ENCODE assay signal across 8 cellular contexts in genomic region chr17:50866261-50866949, GRCh38. TPM values are rescaled to one million over a fixed set of nuclear protein-coding genes. Genes with fewer than 3 reads are reported as not detected.
DNase-seq lines count a peak whose midpoint lies in the region; ATAC-seq and TF ChIP-seq lines count a peak whose summit lies in the region.

TSS of gene TOB1 (minus strand) at chr17:50866354. CDS start at chr17:50864017, 2,337 bp downstream.

- H3K23ac ChIP-seq in trophoblast cell (ENCODE audit: low read length), result no peak within 1 kb of the TSS

- H3K4me3 ChIP-seq in GM12875 (ENCODE audit: low read depth, low read length) (peak within 1 kb of the TSS; percentile 80), cardiac muscle cell (peak within 1 kb of the TSS; percentile 97), trophoblast cell (ENCODE audit: low read depth, low read length) (peak within 1 kb of the TSS; percentile 91), tibial nerve (peak within 1 kb of the TSS; percentile 92 to 98 (median 97))

- H3K14ac ChIP-seq in trophoblast cell (ENCODE audit: low read length), result peak within 1 kb of the TSS; percentile 87

- peak within 1 kb of the TSS; percentile 26 for H2BK12ac ChIP-seq in trophoblast cell (ENCODE audit: low read length)

- H4K91ac ChIP-seq in trophoblast cell (ENCODE audit: low read depth, low read length), result peak within 1 kb of the TSS; percentile 93

- TF ChIP-seq EP300 in tibial nerve (IDR thresholded peaks at IDR 0.05), result peak; percentile 88 to 100

- peak; percentile 67 for ATAC-seq in HG02763 (IDR thresholded peaks at IDR 0.05; ENCODE audit: unreplicated experiment)

- H3K27ac ChIP-seq in cardiac muscle cell, result peak within 1 kb of the TSS; percentile 98
- peak within 1 kb of the TSS; percentile 94 for H3K27ac ChIP-seq in trophoblast cell (ENCODE audit: low read depth, low read length)
- peak within 1 kb of the TSS; percentile 98 to 100 (median 100) for H3K27ac ChIP-seq in tibial nerve

- H3K4me1 ChIP-seq in cardiac muscle cell (ENCODE audit: low read depth) (peaks cover 27% of the 10 kb centered on the region), trophoblast cell (ENCODE audit: control insufficient read depth in 1 of 2, insufficient read depth in 2 of 2, low read length in 2 of 2) (no peaks in the 10 kb centered on the region), tibial nerve (peaks cover 0 to 50% (median 18%) of the 10 kb centered on the region in 4 donors)

- peak within 1 kb of the TSS; percentile 75 for H2AK5ac ChIP-seq in trophoblast cell (ENCODE audit: low read length)

- H3K27me3 ChIP-seq in cardiac muscle cell (no peaks in the 10 kb centered on the region), trophoblast cell (ENCODE audit: insufficient read depth, low read length) (no peaks in the 10 kb centered on the region), tibial nerve (no peaks in the 10 kb centered on the region)

- DNase-seq in NCI-H1417 treated with DMSO at 0.1 percent for 48 hours (lab: John Stamatoyannopoulos, UW) (peak; percentile 88), SW 1271 (lab: John Stamatoyannopoulos, UW) (peak; percentile 92 to 94), cardiac muscle cell (ENCODE audit: low read depth in 1 of 2, low spot score in 1 of 2) (peak; percentile 99), trophoblast cell (peak; percentile 58 to 65), tibial nerve (ENCODE audit: low spot score in 2 of 2) (peak; percentile 90 to 94)
- DNase-seq in activated naive CD8-positive, alpha-beta T cell treated with anti-CD3 and anti-CD28 coated beads, Interleukin-2, amount 50 U/mL, for 16 hours (ENCODE audit: low read depth, low spot score), result peak; percentile 91

- no CpG with 5 or more reads among the region's 75 CpGs for WGBS in trophoblast cell (ENCODE audit: extremely low coverage, insufficient coverage, insufficient read length)
- WGBS in tibial nerve, 2 donors, result 1 to 2% methylated on average over 26 to 45 of the region's 75 CpGs

- H2BK120ac ChIP-seq in trophoblast cell (ENCODE audit: insufficient read depth, low read length, poor library complexity), result peak within 1 kb of the TSS; percentile 80

- H2BK5ac ChIP-seq in trophoblast cell (ENCODE audit: low read depth, low read length, poor library complexity), result peak within 1 kb of the TSS; percentile 92

- peak within 1 kb of the TSS; percentile 82 for H3K9ac ChIP-seq in trophoblast cell (ENCODE audit: low read length)

- peaks cover 10% of the 10 kb centered on the region for H3K79me2 ChIP-seq in trophoblast cell (ENCODE audit: control insufficient read depth, insufficient read depth, low read length, poor library complexity)

- no peak for TF ChIP-seq CTCF in GM12875 (IDR thresholded peaks at IDR 0.05; ENCODE audit: borderline replicate concordance, insufficient read depth, low read depth, low read length)
- TF ChIP-seq CTCF in cardiac muscle cell (IDR thresholded peaks at IDR 0.05; ENCODE audit: low read depth, low read length), result no peak
- TF ChIP-seq CTCF in tibial nerve (IDR thresholded peaks at IDR 0.05), result peak in 2 of 5 experiments; percentile 10 to 51

- H3K9me3 ChIP-seq in cardiac muscle cell (ENCODE audit: low read depth) (no peaks in the 10 kb centered on the region), trophoblast cell (ENCODE audit: insufficient read depth, low read depth, low read length) (no peaks in the 10 kb centered on the region), tibial nerve (no peaks in the 10 kb centered on the region)

- peak within 1 kb of the TSS; percentile 90 for H4K12ac ChIP-seq in trophoblast cell (ENCODE audit: low read depth, low read length)

- peak within 1 kb of the TSS; percentile 90 for H4K8ac ChIP-seq in trophoblast cell (ENCODE audit: low read depth, low read length)

- H3K18ac ChIP-seq in trophoblast cell (ENCODE audit: low read length), result peak within 1 kb of the TSS; percentile 92

- peaks cover 17% of the 10 kb centered on the region for H3K79me1 ChIP-seq in trophoblast cell (ENCODE audit: low read length)

- TF ChIP-seq POLR2A in tibial nerve (IDR thresholded peaks at IDR 0.05), result peak; percentile 98 to 99

- peak within 1 kb of the TSS; percentile 87 for H3K4me2 ChIP-seq in trophoblast cell (ENCODE audit: low read length)

- peak within 1 kb of the TSS; percentile 73 for H2AFZ ChIP-seq in trophoblast cell (ENCODE audit: insufficient read depth, low read length, poor library complexity)

- H3K36me3 ChIP-seq in cardiac muscle cell (peaks cover 19% of the 10 kb centered on the region), trophoblast cell (ENCODE audit: control insufficient read depth in 1 of 2, insufficient read depth in 2 of 2, low read length in 2 of 2) (peaks cover 4 to 6% of the 10 kb centered on the region in 2 experiments), tibial nerve (peaks cover 0 to 18% (median 15%) of the 10 kb centered on the region in 3 donors)

- H3K4ac ChIP-seq in trophoblast cell (ENCODE audit: low read depth, low read length), result peak within 1 kb of the TSS; percentile 93

RNA-seq across cellular contexts. Expression of gene TOB1, which starts in this region (rescaled TPM):
- total RNA-seq in cardiac muscle cell, result 17.1 and 35.4 TPM in 2 replicates
- 29.9 and 46.1 TPM in 2 replicates for polyA plus RNA-seq in cardiac muscle cell
- 25.0 and 26.0 TPM in 2 replicates for polyA plus RNA-seq in trophoblast cell (2013)
- total RNA-seq in tibial nerve, result 100 to 1,000 TPM in 1 of 4 donors, 10 to 100 TPM in 3; 48.6 to 142 (median 81.3) TPM

Comparison
In these comparisons a context has a peak if more than half of its experiments do, and no peak if none do; other contexts are left out.
1. Peak in every context shown above with its lines: DNase-seq, ATAC-seq, H3K4me3 ChIP-seq and H3K27ac ChIP-seq.